In genomic region chr9:70352802-70353201, GRCh38 we compare ENCODE assay signal across 9 cellular contexts.
A peak's percentile ranks its signal among the peaks of the same experiment; 100 is the strongest.
DNase-seq lines count a peak whose midpoint lies in the region; ATAC-seq and TF ChIP-seq lines count a peak whose summit lies in the region.
"Had no signal": no experiment of that assay in that cellular context is flagged by ENCODE, and none has a peak within 500 bp of the region (broad histone marks: within the 10 kb centered on the region; RNA-seq: fewer than 3 reads in every experiment).

No MANE protein-coding gene starts in this region.

- no peaks in the 10 kb centered on the region for H3K27me3 ChIP-seq in right lobe of liver
- no peaks in the 10 kb centered on the region for H3K27me3 ChIP-seq in SJCRH30

- intact Hi-C loops in right lobe of liver (cut with DNase I): loop anchor here in 1 of 2 donors (5.0 kb wide), 1 partner anchor 254 kb away; no protein-coding TSS in a partner anchor

- no peaks in the 10 kb centered on the region for H3K4me1 ChIP-seq in right lobe of liver
- H3K4me1 ChIP-seq in SJCRH30: no peaks in the 10 kb centered on the region

- H3K4me3 ChIP-seq in AG09309 (ENCODE audit: control insufficient read depth, low read depth, low read length) (no peak overlapping the region), astrocyte of the spinal cord (ENCODE audit: low read depth, low read length) (no peak overlapping the region), right lobe of liver (no peak overlapping the region), SJCRH30 (no peak overlapping the region)

- H3K9me3 ChIP-seq in right lobe of liver (no peaks in the 10 kb centered on the region), SJCRH30 (replicated peaks) (no peaks in the 10 kb centered on the region)

- in situ Hi-C loops in GM13976 (cut with MboI; ENCODE audit: low sequenced_read_pairs, unreplicated experiment): loop anchor here (10.0 kb wide), 1 partner anchor 132 kb away; no protein-coding TSS in a partner anchor
- in situ Hi-C loops in astrocyte of the spinal cord (cut with HindIII; ENCODE audit: low sequenced_read_pairs): no loop called here

- TF ChIP-seq CTCF in AG09309 (IDR thresholded peaks at IDR 0.05; ENCODE audit: control insufficient read depth, insufficient read depth, low read depth, low read length, missing control alignments) (peak; percentile 62), GM13976 (IDR thresholded peaks at IDR 0.05; ENCODE audit: borderline replicate concordance, control extremely low read depth, extremely low read depth, insufficient read depth, missing control alignments) (peak; percentile 47), astrocyte of the spinal cord (IDR thresholded peaks at IDR 0.05; ENCODE audit: low read depth, low read length) (peak; percentile 56), right lobe of liver (IDR thresholded peaks at IDR 0.05) (peak; percentile 55 to 65 (median 59))

- H3K36me3 ChIP-seq in right lobe of liver (peaks cover 0 to 12% (median 1%) of the 10 kb centered on the region in 4 donors), SJCRH30 (peaks cover 32% of the 10 kb centered on the region)

- no peak for TF ChIP-seq POLR2A in right lobe of liver (IDR thresholded peaks at IDR 0.05)

- ATAC-seq in right lobe of liver: peak; percentile 50 to 66 (median 53)

- no peak for DNase-seq in AG09309 (ENCODE audit: low read depth)
- no peak for DNase-seq in GM13976 (ENCODE audit: low spot score)
- peak; percentile 17 for DNase-seq in astrocyte of the spinal cord (ENCODE audit: low read depth, low spot score)
- no peak for DNase-seq in right lobe of liver
- no peak for DNase-seq in SIG-M5 (lab: John Stamatoyannopoulos, UW)
- no peak for DNase-seq in SJCRH30
- no peak for DNase-seq in NCI-H2029 treated with DMSO at 0.1 percent for 48 hours (lab: John Stamatoyannopoulos, UW)
- DNase-seq in GOT3 (lab: John Stamatoyannopoulos, UW): no peak
- DNase-seq: islet precursor cell had no signal

- H3K27ac ChIP-seq in right lobe of liver (no peak overlapping the region), SJCRH30 (no peak overlapping the region)
